Comparison of ENCODE assay signal across 16 cellular contexts in the genomic region with DNA sequence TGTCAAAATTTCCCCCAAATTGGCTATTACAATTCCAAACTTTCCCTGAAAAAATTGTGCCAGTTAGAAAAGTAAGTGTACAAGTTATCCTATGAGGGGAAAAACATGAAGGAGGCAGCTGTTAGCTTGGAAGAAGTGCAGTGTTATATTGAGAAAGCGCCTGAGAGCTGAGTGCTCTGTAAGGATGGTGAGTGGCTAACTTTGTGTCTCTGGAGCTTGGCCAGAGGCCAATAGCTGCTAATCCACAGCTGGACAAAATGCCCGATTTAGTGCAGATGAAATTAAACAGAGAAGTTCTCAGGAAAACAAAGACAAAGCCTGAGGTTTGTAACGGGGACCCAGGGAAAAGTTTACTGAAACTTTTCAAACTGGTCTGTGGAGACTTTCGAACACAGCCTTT. TPM values are rescaled to one million over a fixed set of nuclear protein-coding genes. Genes with fewer than 3 reads are reported as not detected.
DNase-seq lines count a peak whose midpoint lies in the region; ATAC-seq and TF ChIP-seq lines count a peak whose summit lies in the region.
"Had no signal": no experiment of that assay in that cellular context is flagged by ENCODE, and none has a peak within 500 bp of the region (broad histone marks: within the 10 kb centered on the region; RNA-seq: fewer than 3 reads in every experiment).

No MANE protein-coding gene starts in this region.

- ATAC-seq in body of pancreas (no peak), HG03025 (IDR thresholded peaks at IDR 0.05; ENCODE audit: low FRiP score, unreplicated experiment) (no peak)
- ATAC-seq: activated CD4-positive, CD25-positive, alpha-beta regulatory T cell treated with anti-CD3 and anti-CD28 coated beads, Interleukin-2, amount 50 U/mL, for 24 hours; foreskin keratinocyte; T-helper 17 cell had no signal

- intact Hi-C loops in body of pancreas (cut with DNase I) = no loop called here
- intact Hi-C loops in testis (cut with DNase I; ENCODE audit: low total_unique reads) = no loop called here

- no peak for TF ChIP-seq CTCF in body of pancreas (IDR thresholded peaks at IDR 0.05)
- no peak for TF ChIP-seq CTCF in testis (IDR thresholded peaks at IDR 0.05)

- 40 to 41% methylated on average over 4 of the region's 4 CpGs for WGBS in body of pancreas, 2 donors
- 35 to 61% methylated on average over 3 to 4 of the region's 4 CpGs for WGBS in testis, 2 donors

- H3K27me3 ChIP-seq in body of pancreas (no peaks in the 10 kb centered on the region), testis (no peaks in the 10 kb centered on the region)

- H3K36me3 ChIP-seq in body of pancreas (replicated peaks in 1 of 2; ENCODE audit: insufficient read depth in 1 of 2, low read depth in 2 of 2) (no peaks in the 10 kb centered on the region), testis (ENCODE audit: low read depth, missing control alignments) (no peaks in the 10 kb centered on the region)

- TF ChIP-seq POLR2A in body of pancreas (IDR thresholded peaks at IDR 0.05) = no peak
- TF ChIP-seq POLR2A in testis (IDR thresholded peaks at IDR 0.05) = no peak

- H3K9me3 ChIP-seq in body of pancreas = no peaks in the 10 kb centered on the region
- H3K9me3 ChIP-seq in testis = no peaks in the 10 kb centered on the region

- no peak overlapping the region for H3K27ac ChIP-seq in body of pancreas
- peak overlapping the region in 1 of 2 donors; percentile 19 for H3K27ac ChIP-seq in testis
- H3K27ac ChIP-seq: foreskin keratinocyte had no signal

- H3K4me1 ChIP-seq in body of pancreas (no peaks in the 10 kb centered on the region), testis (no peaks in the 10 kb centered on the region)
- H3K4me1 ChIP-seq: foreskin keratinocyte had no signal

- H3K4me3 ChIP-seq in body of pancreas (no peak overlapping the region), testis (no peak overlapping the region)

- DNase-seq in NCI-H748 (lab: John Stamatoyannopoulos, UW; ENCODE audit: unreplicated experiment) = peak; percentile 3
- no peak for DNase-seq in NCI-H748 treated with DMSO at 0.1 percent for 48 hours (lab: John Stamatoyannopoulos, UW)
- DNase-seq in body of pancreas = peak in 3 of 4 donors; percentile 22 to 39 (median 37)
- DNase-seq in left kidney (ENCODE audit: low read depth, low spot score) = peak; percentile 26
- DNase-seq in testis = peak; percentile 55
- no peak for DNase-seq in NCI-H2081 (lab: John Stamatoyannopoulos, UW)
- DNase-seq in T-helper 2 cell = no peak
- DNase-seq: CD4-positive, alpha-beta T cell; effector memory CD4-positive, alpha-beta T cell; foreskin keratinocyte; midbrain; NCI-H446 treated with DMSO at 0.1 percent for 48 hours; T-helper 17 cell had no signal

RNA-seq across cellular contexts. Expression of gene PLEKHH2, which starts 14.0 kb away (rescaled TPM):
- total RNA-seq in body of pancreas (10 to 100 TPM in 1 of 2 donors, 1 to 10 TPM in 1; 5.6 to 10.4 TPM), testis (10 to 100 TPM; 45.3 to 80.2 TPM)
- polyA plus RNA-seq in testis (ENCODE audit: insufficient read depth, low read depth, low replicate concordance) = 7.4 TPM

RNA-seq across cellular contexts. Expression of gene THADA, which starts 27.2 kb away (rescaled TPM):
- total RNA-seq in body of pancreas (10 to 100 TPM; 27.5 to 41.9 TPM), testis (10 to 100 TPM; 39.5 to 43.9 TPM)
- 29.5 TPM for polyA plus RNA-seq in testis (ENCODE audit: insufficient read depth, low read depth, low replicate concordance)

RNA-seq across cellular contexts. Expression of gene C1GALT1C1L, which starts 53.2 kb away (rescaled TPM):
- 1 to 10 TPM in 1 of 2 donors, not detected in 1; 2.6 TPM for total RNA-seq in body of pancreas
- total RNA-seq in testis = 1 to 10 TPM; 3.1 to 5.8 TPM
- 8.6 TPM for polyA plus RNA-seq in testis (ENCODE audit: insufficient read depth, low read depth, low replicate concordance)
- total RNA-seq: bronchial epithelial cell; CD4-positive, alpha-beta T cell; T-helper 17 cell had no signal

Comparison
In these comparisons a context has a peak if more than half of its experiments do, and no peak if none do; other contexts are left out.
1. DNase-seq: peak in NCI-H748 (single experiment), body of pancreas (3 of 4), left kidney (single experiment) and testis (single experiment); none in NCI-H748 treated with DMSO at 0.1 percent for 48 hours (single experiment), NCI-H2081 (0 of 2) and T-helper 2 cell (0 of 5).
2. RNA of gene PLEKHH2, which starts 14.0 kb away (total RNA-seq): 45.3 to 80.2 TPM in testis; 5.6 to 10.4 TPM in body of pancreas; every median in the first group is over 4 times any median in the second.